ENCODE assay signal across 1 cellular context in the genomic region with DNA sequence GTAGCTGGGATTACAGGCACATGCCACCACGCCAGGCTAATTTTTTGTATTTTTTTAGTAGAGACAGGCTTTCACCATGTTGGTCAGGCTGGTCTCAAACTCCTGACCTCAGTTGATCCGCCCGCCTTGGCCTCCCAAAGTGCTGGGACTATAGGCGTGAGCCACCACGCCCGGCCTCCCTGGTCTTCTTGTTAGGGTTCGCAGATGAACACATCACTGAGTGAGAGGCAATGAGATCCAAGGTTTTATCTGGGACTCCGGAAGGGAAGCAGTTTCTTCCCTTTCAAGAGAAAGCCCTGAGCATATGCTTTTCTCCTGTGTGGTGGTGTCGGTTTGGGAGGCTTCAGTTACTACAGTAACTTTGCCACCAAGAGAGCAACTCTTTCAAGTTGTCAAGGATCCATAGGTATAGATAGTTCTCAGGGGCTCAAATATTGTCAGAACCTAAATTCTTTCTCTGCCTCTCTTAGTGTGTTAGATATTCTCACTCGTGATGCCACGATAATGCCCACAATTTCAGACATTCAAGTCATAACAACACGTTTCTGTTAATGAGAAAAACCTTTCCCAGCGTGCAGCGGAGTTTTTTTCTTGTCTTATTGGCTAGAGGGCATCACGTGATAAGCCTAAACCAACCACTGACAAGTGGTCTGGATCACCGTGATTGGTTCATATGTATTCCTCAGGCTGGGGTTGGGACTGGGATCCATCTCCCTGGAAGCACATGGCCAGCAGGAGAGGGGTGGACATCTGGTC.
TF ChIP-seq lines count a peak whose summit lies in the region.

No MANE protein-coding gene starts in this region.

TF ChIP-seq in A549, 52 proteins besides CTCF, POLR2A, EP300 and RAD21:
- TF ChIP-seq, protein P1, sequence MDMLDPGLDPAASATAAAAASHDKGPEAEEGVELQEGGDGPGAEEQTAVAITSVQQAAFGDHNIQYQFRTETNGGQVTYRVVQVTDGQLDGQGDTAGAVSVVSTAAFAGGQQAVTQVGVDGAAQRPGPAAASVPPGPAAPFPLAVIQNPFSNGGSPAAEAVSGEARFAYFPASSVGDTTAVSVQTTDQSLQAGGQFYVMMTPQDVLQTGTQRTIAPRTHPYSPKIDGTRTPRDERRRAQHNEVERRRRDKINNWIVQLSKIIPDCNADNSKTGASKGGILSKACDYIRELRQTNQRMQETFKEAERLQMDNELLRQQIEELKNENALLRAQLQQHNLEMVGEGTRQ (IDR thresholded peaks at IDR 0.05): peak; percentile 42; the same call in 1 of the 2 replicates
- TF ChIP-seq SREBF2 (IDR thresholded peaks at IDR 0.05) (no peak), FOSB (CRISPR knock-in tag; IDR thresholded peaks at IDR 0.05) (no peak), NPAS2 (CRISPR knock-in tag; IDR thresholded peaks at IDR 0.05; ENCODE audit: borderline replicate concordance) (no peak), FOXS1 (CRISPR knock-in tag; IDR thresholded peaks at IDR 0.05) (no peak)
- TF ChIP-seq, protein P2, sequence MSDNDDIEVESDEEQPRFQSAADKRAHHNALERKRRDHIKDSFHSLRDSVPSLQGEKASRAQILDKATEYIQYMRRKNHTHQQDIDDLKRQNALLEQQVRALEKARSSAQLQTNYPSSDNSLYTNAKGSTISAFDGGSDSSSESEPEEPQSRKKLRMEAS (IDR thresholded peaks at IDR 0.05): no peak
